ENCODE assay signal across 8 cellular contexts in the genomic region with DNA sequence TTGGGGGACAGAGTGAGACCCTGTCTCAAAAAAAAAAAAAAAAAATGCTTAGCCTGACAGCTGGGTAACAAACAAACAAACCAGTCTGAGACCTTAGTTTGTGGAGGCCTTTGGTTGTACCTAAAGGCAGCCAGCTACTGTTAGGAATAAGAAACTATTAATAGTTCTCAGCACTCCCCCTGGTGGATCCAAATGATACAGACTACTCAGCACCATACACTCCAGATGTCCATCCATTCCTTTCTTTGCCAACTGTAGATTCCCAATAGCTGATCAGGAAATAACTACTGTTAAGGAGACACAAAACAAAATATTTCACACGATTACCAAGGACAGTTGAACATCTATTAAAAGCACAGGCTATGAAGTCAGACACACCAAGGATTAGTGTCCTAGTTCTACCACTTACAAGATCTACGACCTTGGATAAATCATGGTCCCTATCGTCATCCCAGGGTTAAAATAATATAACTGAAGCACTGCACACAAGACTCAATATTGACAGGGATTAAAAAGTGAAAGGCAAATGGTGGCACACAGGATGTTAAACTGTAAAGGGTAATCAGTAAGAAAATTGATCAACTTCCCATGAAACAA. TPM values are rescaled to one million over a fixed set of nuclear protein-coding genes. Genes with fewer than 3 reads are reported as not detected.
DNase-seq lines count a peak whose midpoint lies in the region; FAIRE-seq and TF ChIP-seq lines count a peak whose summit lies in the region.

No MANE protein-coding gene starts in this region.

- no peaks in the 10 kb centered on the region for H3K9me3 ChIP-seq in esophagus squamous epithelium

- peak; percentile 53 for FAIRE-seq in D721Med (lab: Jason Lieb, UNC)

- H3K27me3 ChIP-seq in esophagus squamous epithelium, result no peaks in the 10 kb centered on the region

- H3K9me3 Mint-ChIP-seq in nephron, result no peaks in the 10 kb centered on the region

- H3K36me3 Mint-ChIP-seq in nephron (ENCODE audit: low read depth), result peaks cover 45% of the 10 kb centered on the region

- H3K27ac Mint-ChIP-seq in nephron, result no peak overlapping the region

- intact Hi-C loops in esophagus squamous epithelium (cut with DNase I), result no loop called here

- H3K27ac ChIP-seq in esophagus squamous epithelium, result no peak overlapping the region

- no peak for TF ChIP-seq POLR2A in esophagus squamous epithelium (IDR thresholded peaks at IDR 0.05)

- H3K4me3 ChIP-seq in esophagus squamous epithelium, result no peak overlapping the region

- TF ChIP-seq CTCF in D721Med (IDR thresholded peaks at IDR 0.05; ENCODE audit: insufficient read depth, missing control alignments), result peak; percentile 50
- peak; percentile 80 for TF ChIP-seq CTCF in LNCAP (IDR thresholded peaks at IDR 0.05)
- peak in 5 of 6 experiments; percentile 39 to 73 (median 63) for TF ChIP-seq CTCF in esophagus squamous epithelium (IDR thresholded peaks at IDR 0.05)
- TF ChIP-seq CTCF in nephron (IDR thresholded peaks at IDR 0.05; ENCODE audit: unreplicated experiment in 3 of 3), result peak; percentile 52 to 55 (median 55)

- H3K27me3 Mint-ChIP-seq in nephron (ENCODE audit: low read depth), result no peaks in the 10 kb centered on the region

- no peak overlapping the region for H3K4me3 Mint-ChIP-seq in nephron

- WGBS in esophagus squamous epithelium, 2 donors, result 52 to 73% methylated on average over 3 of the region's 3 CpGs

- no peaks in the 10 kb centered on the region for H3K4me1 Mint-ChIP-seq in nephron

- no peaks in the 10 kb centered on the region for H3K4me1 ChIP-seq in esophagus squamous epithelium

- DNase-seq in D721Med (ENCODE audit: insufficient read length, low spot score) (no peak), GM19240 (ENCODE audit: insufficient read length, low spot score) (peak; percentile 25), SHP77 (lab: John Stamatoyannopoulos, UW) (peak; percentile 42), esophagus squamous epithelium (lab: John Stamatoyannopoulos, UW) (no peak), HK-2 (ENCODE audit: unreplicated experiment) (no peak)
- no peak for DNase-seq in effector CD8-positive, alpha-beta T cell (lab: John Stamatoyannopoulos, UW)

- peaks cover 0 to 44% (median 0%) of the 10 kb centered on the region in 3 donors for H3K36me3 ChIP-seq in esophagus squamous epithelium

RNA-seq across cellular contexts. Expression of gene CLDN25, which starts 17.2 kb away (rescaled TPM):
- not detected for total RNA-seq in esophagus squamous epithelium

RNA-seq across cellular contexts. Expression of gene ZW10, which starts 23.3 kb away (rescaled TPM):
- total RNA-seq in esophagus squamous epithelium, result 10 to 100 TPM; 11.3 to 17.1 (median 15.2) TPM

Comparison
In these comparisons a context has a peak if more than half of its experiments do, and no peak if none do; other contexts are left out.
1. DNase-seq: peak in GM19240 (single experiment) and SHP77 (2 of 2); none in D721Med (single experiment), esophagus squamous epithelium (single experiment), HK-2 (single experiment) and effector CD8-positive, alpha-beta T cell (single experiment).
2. Peak in every context shown above with its lines, with median percentiles within 50 percentile points of each other: CTCF ChIP-seq.